In genomic region chr3:171175840-171176239, GRCh38 we compare ENCODE assay signal across 13 cellular contexts.
DNase-seq lines count a peak whose midpoint lies in the region; ATAC-seq lines count a peak whose summit lies in the region.
"Had no signal": no experiment of that assay in that cellular context is flagged by ENCODE, and none has a peak within 500 bp of the region (broad histone marks: within the 10 kb centered on the region; RNA-seq: fewer than 3 reads in every experiment).

No MANE protein-coding gene starts in this region.

- H3K9ac ChIP-seq in stomach smooth muscle (ENCODE audit: low read length in 2 of 2), result peak overlapping the region in 1 of 2 donors; percentile 6

- H3K9me3 ChIP-seq in stomach smooth muscle (ENCODE audit: control insufficient read depth in 2 of 2, low read length in 2 of 2), result no peaks in the 10 kb centered on the region

- peak overlapping the region; percentile 76 for H3K27ac ChIP-seq in cingulate gyrus (ENCODE audit: low read depth, low read length)
- peak overlapping the region; percentile 13 for H3K27ac ChIP-seq in stomach smooth muscle (ENCODE audit: low read length)

- H3K27ac Mint-ChIP-seq in activated CD8-positive, alpha-beta T cell treated with anti-CD3 and anti-CD28 coated beads, Interleukin-2, amount 10 ng/mL, durations not matched to agents 7 days and 5 days, result no peak overlapping the region
- H3K27ac Mint-ChIP-seq in activated naive CD8-positive, alpha-beta T cell treated with anti-CD3 and anti-CD28 coated beads, Interleukin-2, amount 50 U/mL, for 24 hours, result no peak overlapping the region
- H3K27ac Mint-ChIP-seq: activated T-cell treated with anti-CD3 and anti-CD28 coated beads, Interleukin-2, amount 50 U/mL, for 24 hours had no signal

- POLR2A ChIA-PET in activated CD8-positive, alpha-beta T cell treated with anti-CD3 and anti-CD28 coated beads, Interleukin-2, amount 10 ng/mL, durations not matched to agents 7 days and 5 days (lab: Charles Lee), result no interaction called here

- DNase-seq in HCEC 1CT, result peak; percentile 76
- DNase-seq in hepatic stellate cell (ENCODE audit: low spot score), result peak; percentile 19
- DNase-seq in activated CD8-positive, alpha-beta T cell treated with anti-CD3 and anti-CD28 coated beads, Interleukin-2, amount 10 ng/mL, durations not matched to agents 7 days and 5 days, result no peak
- no peak for DNase-seq in stimulated activated CD4-positive, alpha-beta T cell treated with anti-CD3 and anti-CD28 coated beads, Interleukin-1b, Interleukin-23, amount 100 ng/mL, for 48 hours
- DNase-seq in SHP77 (lab: John Stamatoyannopoulos, UW), result no peak
- no peak for DNase-seq in activated naive CD8-positive, alpha-beta T cell treated with anti-CD3 and anti-CD28 coated beads, Interleukin-2, amount 50 U/mL, for 24 hours
- DNase-seq: activated CD4-positive, alpha-beta T cell treated with anti-CD3 and anti-CD28 coated beads for 1 hour; activated T-cell treated with anti-CD3 and anti-CD28 coated beads, Interleukin-2, amount 50 U/mL, for 24 hours; anterior cingulate cortex; stimulated activated naive CD4-positive, alpha-beta T cell had no signal

- H3K4me1 ChIP-seq in stomach smooth muscle (ENCODE audit: control insufficient read depth, insufficient read depth, low read length), result peaks cover 14% of the 10 kb centered on the region

- H3K9me3 Mint-ChIP-seq in activated CD8-positive, alpha-beta T cell treated with anti-CD3 and anti-CD28 coated beads, Interleukin-2, amount 10 ng/mL, durations not matched to agents 7 days and 5 days (ENCODE audit: insufficient read depth), result no peaks in the 10 kb centered on the region
- no peaks in the 10 kb centered on the region for H3K9me3 Mint-ChIP-seq in activated naive CD8-positive, alpha-beta T cell treated with anti-CD3 and anti-CD28 coated beads, Interleukin-2, amount 50 U/mL, for 24 hours
- H3K9me3 Mint-ChIP-seq: activated T-cell treated with anti-CD3 and anti-CD28 coated beads, Interleukin-2, amount 50 U/mL, for 24 hours; CD8-positive, alpha-beta memory T cell had no signal

- no peak for ATAC-seq in activated CD8-positive, alpha-beta T cell treated with anti-CD3 and anti-CD28 coated beads, Interleukin-2, amount 10 ng/mL, durations not matched to agents 7 days and 5 days
- ATAC-seq in activated naive CD8-positive, alpha-beta T cell treated with anti-CD3 and anti-CD28 coated beads, Interleukin-2, amount 50 U/mL, for 24 hours, result no peak

- H3K4me3 Mint-ChIP-seq in activated CD8-positive, alpha-beta T cell treated with anti-CD3 and anti-CD28 coated beads, Interleukin-2, amount 10 ng/mL, durations not matched to agents 7 days and 5 days, result no peak overlapping the region
- no peak overlapping the region for H3K4me3 Mint-ChIP-seq in activated naive CD8-positive, alpha-beta T cell treated with anti-CD3 and anti-CD28 coated beads, Interleukin-2, amount 50 U/mL, for 24 hours
- H3K4me3 Mint-ChIP-seq: activated T-cell treated with anti-CD3 and anti-CD28 coated beads, Interleukin-2, amount 50 U/mL, for 24 hours; CD8-positive, alpha-beta memory T cell had no signal

- H3K27me3 Mint-ChIP-seq in activated CD8-positive, alpha-beta T cell treated with anti-CD3 and anti-CD28 coated beads, Interleukin-2, amount 10 ng/mL, durations not matched to agents 7 days and 5 days (ENCODE audit: low read depth), result no peaks in the 10 kb centered on the region
- no peaks in the 10 kb centered on the region for H3K27me3 Mint-ChIP-seq in activated naive CD8-positive, alpha-beta T cell treated with anti-CD3 and anti-CD28 coated beads, Interleukin-2, amount 50 U/mL, for 24 hours
- H3K27me3 Mint-ChIP-seq: activated T-cell treated with anti-CD3 and anti-CD28 coated beads, Interleukin-2, amount 50 U/mL, for 24 hours; CD8-positive, alpha-beta memory T cell had no signal

- H3K27me3 ChIP-seq in stomach smooth muscle (ENCODE audit: control insufficient read depth in 1 of 2, insufficient read depth in 2 of 2, low read length in 2 of 2), result no peaks in the 10 kb centered on the region

- peak overlapping the region; percentile 52 to 55 for H3K4me3 ChIP-seq in stomach smooth muscle (ENCODE audit: low read length in 2 of 2)

- CTCF ChIA-PET in activated CD8-positive, alpha-beta T cell treated with anti-CD3 and anti-CD28 coated beads, Interleukin-2, amount 10 ng/mL, durations not matched to agents 7 days and 5 days (lab: Charles Lee), result interaction anchor here (1.1 to 1.7 kb wide), 3 partner anchors 10 to 16 kb away, joined by 4 to 12 read pairs (median 4); no protein-coding TSS in a partner anchor

- peaks cover 20% of the 10 kb centered on the region for H3K4me1 Mint-ChIP-seq in activated CD8-positive, alpha-beta T cell treated with anti-CD3 and anti-CD28 coated beads, Interleukin-2, amount 10 ng/mL, durations not matched to agents 7 days and 5 days (ENCODE audit: low read depth)
- H3K4me1 Mint-ChIP-seq in activated naive CD8-positive, alpha-beta T cell treated with anti-CD3 and anti-CD28 coated beads, Interleukin-2, amount 50 U/mL, for 24 hours, result peaks cover 10% of the 10 kb centered on the region

- no peaks in the 10 kb centered on the region for H3K36me3 ChIP-seq in stomach smooth muscle (ENCODE audit: control insufficient read depth in 2 of 2, insufficient read depth in 2 of 2, low read length in 2 of 2)

- H3K36me3 Mint-ChIP-seq in activated CD8-positive, alpha-beta T cell treated with anti-CD3 and anti-CD28 coated beads, Interleukin-2, amount 10 ng/mL, durations not matched to agents 7 days and 5 days (ENCODE audit: low read depth), result peaks cover 32% of the 10 kb centered on the region
- peaks cover 17% of the 10 kb centered on the region for H3K36me3 Mint-ChIP-seq in activated naive CD8-positive, alpha-beta T cell treated with anti-CD3 and anti-CD28 coated beads, Interleukin-2, amount 50 U/mL, for 24 hours (ENCODE audit: low read depth)

Comparison
In these comparisons a context has a peak if more than half of its experiments do, and no peak if none do; other contexts are left out.
1. DNase-seq: peak in HCEC 1CT (single experiment) and hepatic stellate cell (single experiment); none in activated CD8-positive, alpha-beta T cell treated with anti-CD3 and anti-CD28 coated beads, Interleukin-2, amount 10 ng/mL, durations not matched to agents 7 days and 5 days (single experiment), stimulated activated CD4-positive, alpha-beta T cell treated with anti-CD3 and anti-CD28 coated beads, Interleukin-1b, Interleukin-23, amount 100 ng/mL, for 48 hours (single experiment), SHP77 (0 of 2) and activated naive CD8-positive, alpha-beta T cell treated with anti-CD3 and anti-CD28 coated beads, Interleukin-2, amount 50 U/mL, for 24 hours (single experiment).